8 cellular contexts compared by ENCODE assay signal in the genomic region with DNA sequence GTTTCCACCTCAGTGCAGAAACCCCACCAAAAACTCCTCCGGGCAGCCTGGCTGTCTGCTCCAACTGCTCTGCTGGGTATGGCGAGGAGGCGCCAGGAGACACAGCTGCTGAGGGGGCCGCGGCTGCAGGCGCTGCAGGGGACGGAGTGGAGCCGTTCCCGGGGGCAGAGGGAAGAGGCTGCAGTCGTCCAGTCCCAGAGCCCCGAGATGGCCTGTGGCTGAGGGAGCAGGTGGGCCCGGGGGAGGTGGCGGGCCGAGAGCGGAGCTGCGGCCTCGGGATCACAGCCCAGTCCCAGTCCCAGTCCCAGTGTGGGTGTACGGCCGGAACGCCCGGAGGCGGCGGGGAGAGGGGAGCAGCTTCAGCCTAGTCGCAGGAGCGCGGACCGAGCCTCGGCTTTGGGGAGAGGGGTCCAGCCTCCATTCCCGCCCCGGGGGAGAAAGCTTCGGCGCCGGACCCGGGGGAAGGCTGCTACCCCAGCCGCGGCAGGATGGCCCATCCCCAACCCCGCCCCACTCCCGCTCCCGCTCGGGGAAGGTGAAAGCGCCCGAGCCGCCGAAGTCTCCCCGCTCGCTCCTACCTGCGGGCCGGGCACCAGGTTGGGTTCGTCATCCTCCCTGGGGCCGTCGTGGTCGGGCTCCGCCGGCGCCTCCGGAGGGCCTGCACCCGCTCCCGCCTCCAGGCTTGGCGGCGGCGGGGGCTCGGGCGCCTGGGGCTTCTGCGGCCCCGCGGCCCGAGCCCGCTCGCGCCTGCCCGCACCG. TPM values are rescaled to one million over a fixed set of nuclear protein-coding genes. Genes with fewer than 3 reads are reported as not detected.
DNase-seq lines count a peak whose midpoint lies in the region; ATAC-seq, FAIRE-seq and TF ChIP-seq lines count a peak whose summit lies in the region.

No MANE protein-coding gene starts in this region.

- H3K4me3 ChIP-seq in endothelial cell of umbilical vein (replicated peaks in 1 of 3; ENCODE audit: insufficient read depth in 1 of 3, low read depth in 1 of 3, low read length in 3 of 3) = peak overlapping the region; percentile 54 to 84 (median 60)
- peak overlapping the region; percentile 71 to 73 for H3K4me3 ChIP-seq in muscle layer of colon (ENCODE audit: low read depth in 1 of 2, low read length in 2 of 2)

- intact Hi-C loops in endothelial cell of umbilical vein (cut with micrococcal nuclease) = loop anchor here (1.0 to 5.0 kb wide), 2 partner anchors 37 to 38 kb away; a partner anchor contains a TSS

- H3K36me3 ChIP-seq in endothelial cell of umbilical vein (ENCODE audit: control insufficient read depth in 2 of 2, extremely low read depth in 1 of 2, insufficient read depth in 2 of 2, low read length in 2 of 2) = peaks cover 0 to 3% of the 10 kb centered on the region in 2 experiments
- peaks cover 24% of the 10 kb centered on the region for H3K36me3 ChIP-seq in muscle layer of colon (ENCODE audit: insufficient read depth, low read length)

- TF ChIP-seq CTCF in endothelial cell of umbilical vein (IDR thresholded peaks at IDR 0.05; ENCODE audit: extremely low read depth in 1 of 2, insufficient read depth in 1 of 2, low read depth in 1 of 2, low read length in 2 of 2) (no peak), D721Med (IDR thresholded peaks at IDR 0.05; ENCODE audit: insufficient read depth, missing control alignments) (no peak)

- peaks cover 39% of the 10 kb centered on the region for H3K79me2 ChIP-seq in endothelial cell of umbilical vein (ENCODE audit: control insufficient read depth, insufficient read depth, low read length)

- peaks cover 8% of the 10 kb centered on the region for H3K4me1 ChIP-seq in endothelial cell of umbilical vein (ENCODE audit: control insufficient read depth, extremely low read depth, insufficient read depth, low read length)
- peaks cover 22% of the 10 kb centered on the region for H3K4me1 ChIP-seq in muscle layer of colon (ENCODE audit: insufficient read depth, low read length)

- H4K20me1 ChIP-seq in endothelial cell of umbilical vein (replicated peaks; ENCODE audit: control insufficient read depth, extremely low read depth, insufficient read depth, low read length) = no peaks in the 10 kb centered on the region

- H3K9me3 ChIP-seq in endothelial cell of umbilical vein (replicated peaks; ENCODE audit: control insufficient read depth, insufficient read depth, low read length) (no peaks in the 10 kb centered on the region), muscle layer of colon (ENCODE audit: low read length) (no peaks in the 10 kb centered on the region)

- TF ChIP-seq POLR2A in endothelial cell of umbilical vein (IDR thresholded peaks at IDR 0.05; ENCODE audit: low read depth, low read length) = no peak

- POLR2A ChIA-PET in endothelial cell of umbilical vein (lab: Charles Lee) = interaction anchor here (0.7 kb wide), 1 partner anchor 56 kb away, joined by 3 read pairs; a partner anchor contains a TSS

- H3K4me2 ChIP-seq in endothelial cell of umbilical vein (ENCODE audit: insufficient read depth, low read length) = peak overlapping the region; percentile 54

- no TSS peak for BruUV-seq in endothelial cell of umbilical vein (replicated peaks; lab: Mats Ljungman, UMichigan)

- FAIRE-seq in endothelial cell of umbilical vein (lab: Jason Lieb, UNC) (no peak), D721Med (lab: Jason Lieb, UNC) (no peak)

- no peaks in the 10 kb centered on the region for H3K9me1 ChIP-seq in endothelial cell of umbilical vein (replicated peaks; ENCODE audit: control insufficient read depth, extremely low read depth, insufficient read depth, low read length)

- H3K27ac ChIP-seq in endothelial cell of umbilical vein (ENCODE audit: insufficient read depth, low read depth, low read length) = no peak overlapping the region
- peak overlapping the region; percentile 78 for H3K27ac ChIP-seq in muscle layer of colon (ENCODE audit: low read depth, low read length)

- dilution Hi-C loops in endothelial cell of umbilical vein (cut with MboI; ENCODE audit: extremely low pct_ligation_motif_present, low sequenced_read_pairs) = no loop called here

- ATAC-seq in GM21360 (IDR thresholded peaks at IDR 0.05; ENCODE audit: unreplicated experiment) = peak; percentile 34
- peak; percentile 35 for ATAC-seq in stimulated activated naive CD8-positive, alpha-beta T cell treated with anti-CD3 and anti-CD28 coated beads, Interleukin-15, Interleukin-2, amounts not matched to agents 100 U/mL and 50 U/mL, for 24 hours

- DNase-seq in COLO668 (lab: John Stamatoyannopoulos, UW; ENCODE audit: unreplicated experiment) (peak; percentile 33), HK-2 (ENCODE audit: unreplicated experiment) (peak; percentile 29), endothelial cell of umbilical vein (ENCODE audit: low read depth, low spot score) (peak; percentile 37), D721Med (ENCODE audit: insufficient read length, low spot score) (no peak)
- DNase-seq in activated CD4-positive, alpha-beta T cell treated with anti-CD3 and anti-CD28 coated beads, Interleukin-2, amount 50 U/mL, for 48 hours = peak; percentile 52 to 60
- DNase-seq in stimulated activated naive CD8-positive, alpha-beta T cell treated with anti-CD3 and anti-CD28 coated beads, Interleukin-15, Interleukin-2, amounts not matched to agents 100 U/mL and 50 U/mL, for 24 hours = peak; percentile 60

- peaks cover 0 to 4% of the 10 kb centered on the region in 2 experiments for H3K27me3 ChIP-seq in endothelial cell of umbilical vein (ENCODE audit: control insufficient read depth in 2 of 2, insufficient read depth in 2 of 2, low read length in 2 of 2)
- H3K27me3 ChIP-seq in muscle layer of colon (ENCODE audit: control insufficient read depth in 1 of 2, insufficient read depth in 2 of 2, low read length in 2 of 2) = no peaks in the 10 kb centered on the region

- H3K9ac ChIP-seq in endothelial cell of umbilical vein (replicated peaks; ENCODE audit: extremely low read depth, insufficient read depth, low read length) (peak overlapping the region; percentile 51), muscle layer of colon (ENCODE audit: low read length) (peak overlapping the region; percentile 53)

- CTCF ChIA-PET in endothelial cell of umbilical vein (lab: Charles Lee) = interaction anchor here (0.8 kb wide), 3 partner anchors 8 to 34 kb away, joined by 3 read pairs; no protein-coding TSS in a partner anchor

- peak overlapping the region; percentile 50 for H2AFZ ChIP-seq in endothelial cell of umbilical vein (ENCODE audit: low read depth, low read length)

TF ChIP-seq in endothelial cell of umbilical vein, 7 proteins besides CTCF, POLR2A, EP300 and RAD21:
- TF ChIP-seq GATA2 (IDR thresholded peaks at IDR 0.05; ENCODE audit: insufficient read depth, insufficient read length, low read depth, low read length) (no peak), MYC (IDR thresholded peaks at IDR 0.05; ENCODE audit: low read depth, low read length) (no peak), POLR2AphosphoS5 (IDR thresholded peaks at IDR 0.05; ENCODE audit: insufficient read depth, low read depth, low read length) (no peak)

RNA-seq across cellular contexts. Expression of a gene that starts 0.5 kb away (rescaled TPM):
- 73.6 and 75.7 TPM in 2 replicates for total RNA-seq in endothelial cell of umbilical vein
- 57.9 and 60.8 TPM in 2 replicates for polyA plus RNA-seq in endothelial cell of umbilical vein
- polyA plus RNA-seq in endothelial cell of umbilical vein (2011; cell fraction: cytosol; rRNA removed) = 17.7 and 27.3 TPM in 2 replicates
- 294 and 316 TPM in 2 replicates for polyA plus RNA-seq in endothelial cell of umbilical vein (2011; cell fraction: nucleus; rRNA removed)
- 70.0 and 90.9 TPM in 2 replicates for polyA plus RNA-seq in endothelial cell of umbilical vein (2012)
- polyA minus RNA-seq in endothelial cell of umbilical vein = 24.9 and 32.1 TPM in 2 replicates
- 17.0 TPM for polyA minus RNA-seq in endothelial cell of umbilical vein (2011; cell fraction: cytosol; rRNA and poly(A)+ RNA removed)
- polyA minus RNA-seq in endothelial cell of umbilical vein (2011; cell fraction: nucleus; rRNA and poly(A)+ RNA removed) = 37.1 and 55.9 TPM in 2 replicates

RNA-seq across cellular contexts. Expression of a gene that starts 37.1 kb away (rescaled TPM):
- 86.4 and 103 TPM in 2 replicates for total RNA-seq in endothelial cell of umbilical vein
- 118 and 127 TPM in 2 replicates for polyA plus RNA-seq in endothelial cell of umbilical vein
- polyA plus RNA-seq in endothelial cell of umbilical vein (2011; cell fraction: cytosol; rRNA removed) = 130 and 134 TPM in 2 replicates
- 298 and 329 TPM in 2 replicates for polyA plus RNA-seq in endothelial cell of umbilical vein (2011; cell fraction: nucleus; rRNA removed)
- 68.8 and 73.0 TPM in 2 replicates for polyA plus RNA-seq in endothelial cell of umbilical vein (2012)
- 89.2 and 94.8 TPM in 2 replicates for polyA minus RNA-seq in endothelial cell of umbilical vein
- 94.3 TPM for polyA minus RNA-seq in endothelial cell of umbilical vein (2011; cell fraction: cytosol; rRNA and poly(A)+ RNA removed)
- 57.6 and 60.5 TPM in 2 replicates for polyA minus RNA-seq in endothelial cell of umbilical vein (2011; cell fraction: nucleus; rRNA and poly(A)+ RNA removed)

RNA-seq across cellular contexts. Expression of a gene that starts 38.2 kb away (rescaled TPM):
- total RNA-seq in endothelial cell of umbilical vein = 286 and 291 TPM in 2 replicates
- polyA plus RNA-seq in endothelial cell of umbilical vein = 314 and 331 TPM in 2 replicates
- polyA plus RNA-seq in endothelial cell of umbilical vein (2011; cell fraction: cytosol; rRNA removed) = 413 and 420 TPM in 2 replicates
- polyA plus RNA-seq in endothelial cell of umbilical vein (2011; cell fraction: nucleus; rRNA removed) = 160 and 161 TPM in 2 replicates
- 279 and 302 TPM in 2 replicates for polyA plus RNA-seq in endothelial cell of umbilical vein (2012)
- 266 and 285 TPM in 2 replicates for polyA minus RNA-seq in endothelial cell of umbilical vein
- polyA minus RNA-seq in endothelial cell of umbilical vein (2011; cell fraction: cytosol; rRNA and poly(A)+ RNA removed) = 47.3 TPM
- polyA minus RNA-seq in endothelial cell of umbilical vein (2011; cell fraction: nucleus; rRNA and poly(A)+ RNA removed) = 59.5 and 68.2 TPM in 2 replicates

RNA-seq across cellular contexts. Expression of a gene that starts 44.2 kb away (rescaled TPM):
- total RNA-seq in endothelial cell of umbilical vein = 5.3 and 8.1 TPM in 2 replicates
- 4.8 and 5.1 TPM in 2 replicates for polyA plus RNA-seq in endothelial cell of umbilical vein
- polyA plus RNA-seq in endothelial cell of umbilical vein (2011; cell fraction: cytosol; rRNA removed) = 1.5 and 2.4 TPM in 2 replicates
- 14.5 and 14.8 TPM in 2 replicates for polyA plus RNA-seq in endothelial cell of umbilical vein (2011; cell fraction: nucleus; rRNA removed)
- polyA plus RNA-seq in endothelial cell of umbilical vein (2012) = 1.1 and 1.5 TPM in 2 replicates
- polyA minus RNA-seq in endothelial cell of umbilical vein = 3.6 and 5.2 TPM in 2 replicates
- not detected for polyA minus RNA-seq in endothelial cell of umbilical vein (2011; cell fraction: cytosol; rRNA and poly(A)+ RNA removed)
- polyA minus RNA-seq in endothelial cell of umbilical vein (2011; cell fraction: nucleus; rRNA and poly(A)+ RNA removed) = 6.3 TPM in 2 replicates

RNA-seq across cellular contexts. Expression of a gene that starts 46.1 kb away (rescaled TPM):
- 35.1 and 35.3 TPM in 2 replicates for total RNA-seq in endothelial cell of umbilical vein
- polyA plus RNA-seq in endothelial cell of umbilical vein = 78.9 and 101 TPM in 2 replicates
- polyA plus RNA-seq in endothelial cell of umbilical vein (2011; cell fraction: cytosol; rRNA removed) = 39.3 and 52.0 TPM in 2 replicates
- polyA plus RNA-seq in endothelial cell of umbilical vein (2011; cell fraction: nucleus; rRNA removed) = 46.0 and 50.9 TPM in 2 replicates
- polyA plus RNA-seq in endothelial cell of umbilical vein (2012) = 29.6 and 31.4 TPM in 2 replicates
- 21.0 and 26.6 TPM in 2 replicates for polyA minus RNA-seq in endothelial cell of umbilical vein
- 8.6 TPM for polyA minus RNA-seq in endothelial cell of umbilical vein (2011; cell fraction: cytosol; rRNA and poly(A)+ RNA removed)
- 14.4 and 22.8 TPM in 2 replicates for polyA minus RNA-seq in endothelial cell of umbilical vein (2011; cell fraction: nucleus; rRNA and poly(A)+ RNA removed)
